23 cellular contexts compared by ENCODE assay signal in the genomic region with DNA sequence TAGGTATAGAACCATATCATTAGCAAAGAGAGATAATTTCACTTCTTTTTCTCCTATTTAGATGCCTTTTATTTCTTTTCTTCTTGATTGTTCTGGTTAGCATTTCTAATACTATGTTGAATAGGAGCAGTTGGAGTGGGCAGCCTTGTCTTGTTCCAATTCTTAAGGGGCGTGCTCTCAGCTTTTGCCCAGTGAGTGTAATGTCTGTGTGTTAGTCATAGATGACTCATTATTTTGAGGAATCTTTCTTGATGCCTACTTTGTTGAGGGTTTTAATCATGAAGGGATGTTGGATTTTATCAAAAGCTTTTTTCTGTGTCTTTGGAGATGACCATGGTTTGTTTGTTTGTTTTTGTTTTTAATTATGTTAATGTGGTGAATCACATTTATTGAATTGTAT.
A peak's percentile ranks its signal among the peaks of the same experiment; 100 is the strongest.
DNase-seq lines count a peak whose midpoint lies in the region; ATAC-seq, FAIRE-seq and TF ChIP-seq lines count a peak whose summit lies in the region.
"Had no signal": no experiment of that assay in that cellular context is flagged by ENCODE, and none has a peak within 500 bp of the region (broad histone marks: within the 10 kb centered on the region; RNA-seq: fewer than 3 reads in every experiment).

No MANE protein-coding gene starts in this region.

- no peak overlapping the region for H3K4me3 Mint-ChIP-seq in activated CD8-positive, alpha-beta T cell treated with anti-CD3 and anti-CD28 coated beads, Interleukin-2, amount 10 ng/mL, durations not matched to agents 7 days and 5 days
- H3K4me3 Mint-ChIP-seq: CD4-positive, alpha-beta memory T cell; endodermal cell; mesothelial cell of epicardium; neural crest cell had no signal

- H3K9ac ChIP-seq in HCT116 (ENCODE audit: low read length) (no peak overlapping the region), SK-N-SH (no peak overlapping the region)

- CTCF ChIA-PET in A549 (lab: Yijun Ruan, JAX) (no interaction called here), HCT116 (lab: Charles Lee) (no interaction called here), SK-N-SH (lab: Yijun Ruan, JAX) (no interaction called here)
- CTCF ChIA-PET in activated CD8-positive, alpha-beta T cell treated with anti-CD3 and anti-CD28 coated beads, Interleukin-2, amount 10 ng/mL, durations not matched to agents 7 days and 5 days (lab: Charles Lee): no interaction called here

- no peak overlapping the region for H3K4me2 ChIP-seq in A549
- peak overlapping the region; percentile 8; the same call in 1 of the 2 replicates for H3K4me2 ChIP-seq in HCT116 (ENCODE audit: low read length)
- H3K4me2 ChIP-seq in SK-N-SH: no peak overlapping the region

- H3K9me3 Mint-ChIP-seq in activated CD8-positive, alpha-beta T cell treated with anti-CD3 and anti-CD28 coated beads, Interleukin-2, amount 10 ng/mL, durations not matched to agents 7 days and 5 days (ENCODE audit: insufficient read depth): no peaks in the 10 kb centered on the region
- H3K9me3 Mint-ChIP-seq: endodermal cell had no signal

- H3K27ac Mint-ChIP-seq in activated CD8-positive, alpha-beta T cell treated with anti-CD3 and anti-CD28 coated beads, Interleukin-2, amount 10 ng/mL, durations not matched to agents 7 days and 5 days: no peak overlapping the region
- H3K27ac Mint-ChIP-seq: CD4-positive, alpha-beta memory T cell; endodermal cell; mesothelial cell of epicardium had no signal

- TF ChIP-seq CTCF in A549 (IDR thresholded peaks at IDR 0.05) (no peak), HCT116 (IDR thresholded peaks at IDR 0.05 in 2 of 3, conservative IDR thresholded peaks at IDR 0.05 in 1 of 3; ENCODE audit: borderline replicate concordance in 1 of 3, insufficient read depth in 1 of 3, low read depth in 2 of 3, low read length in 2 of 3) (no peak), SK-N-SH (IDR thresholded peaks at IDR 0.05) (no peak)

- H3K9me3 ChIP-seq in A549 (no peaks in the 10 kb centered on the region), HCT116 (ENCODE audit: control insufficient read depth in 1 of 2, insufficient read depth in 1 of 2, low read depth in 1 of 2, low read length in 2 of 2) (no peaks in the 10 kb centered on the region), SK-N-SH (no peaks in the 10 kb centered on the region)
- H3K9me3 ChIP-seq: thyroid gland had no signal

- no peak overlapping the region for H3K4me3 ChIP-seq in A549
- no peak overlapping the region for H3K4me3 ChIP-seq in HCT116 (replicated peaks in 1 of 2; ENCODE audit: low read depth in 1 of 2, low read length in 2 of 2)
- no peak overlapping the region for H3K4me3 ChIP-seq in SK-N-SH (ENCODE audit: low read depth in 2 of 2, low read length in 1 of 2)
- H3K4me3 ChIP-seq: SK-N-MC, thyroid gland had no signal

- no peaks in the 10 kb centered on the region for H3K4me1 ChIP-seq in A549
- peaks cover 0 to 9% of the 10 kb centered on the region in 2 experiments; a peak in 2 of 4 replicates for H3K4me1 ChIP-seq in HCT116 (ENCODE audit: control insufficient read depth in 1 of 2, insufficient read depth in 2 of 2, low read length in 2 of 2)
- H3K4me1 ChIP-seq in SK-N-SH (ENCODE audit: control insufficient read depth in 1 of 2, insufficient read depth in 2 of 2, low read depth in 1 of 2, low read length in 1 of 2): no peaks in the 10 kb centered on the region
- H3K4me1 ChIP-seq: thyroid gland had no signal

- H3K36me3 Mint-ChIP-seq in activated CD8-positive, alpha-beta T cell treated with anti-CD3 and anti-CD28 coated beads, Interleukin-2, amount 10 ng/mL, durations not matched to agents 7 days and 5 days (ENCODE audit: low read depth): no peaks in the 10 kb centered on the region
- H3K36me3 Mint-ChIP-seq: CD4-positive, alpha-beta memory T cell; mesothelial cell of epicardium had no signal

- H3K79me2 ChIP-seq in HCT116 (ENCODE audit: insufficient read depth, low read length) (no peaks in the 10 kb centered on the region), SK-N-SH (ENCODE audit: insufficient read depth) (no peaks in the 10 kb centered on the region)

- no peaks in the 10 kb centered on the region for H3K27me3 Mint-ChIP-seq in activated CD8-positive, alpha-beta T cell treated with anti-CD3 and anti-CD28 coated beads, Interleukin-2, amount 10 ng/mL, durations not matched to agents 7 days and 5 days (ENCODE audit: low read depth)
- H3K27me3 Mint-ChIP-seq: CD4-positive, alpha-beta memory T cell had no signal

- no peaks in the 10 kb centered on the region for H3K9me2 ChIP-seq in HCT116 (ENCODE audit: insufficient read depth)
- no peaks in the 10 kb centered on the region for H3K9me2 ChIP-seq in SK-N-SH

- TF ChIP-seq POLR2A in A549 (IDR thresholded peaks at IDR 0.05; ENCODE audit: low read length) (no peak), HCT116 (IDR thresholded peaks at IDR 0.05; ENCODE audit: borderline replicate concordance, extremely low read depth, insufficient read depth, insufficient read length) (no peak)

- intact Hi-C loops in HCT116 (cut with micrococcal nuclease): no loop called here
- intact Hi-C loops in Right ventricle myocardium inferior (cut with DNase I): no loop called here

- 24% methylated on average over 1 of the region's 1 CpG for WGBS in A549 (ENCODE audit: missing lambda C conversion rate)
- 0% methylated on average over 1 of the region's 1 CpG for WGBS in SK-N-SH (ENCODE audit: low lambda C conversion rate)

- BruUV-seq in HCT116 (replicated peaks; lab: Mats Ljungman, UMichigan): no TSS peak

- H3F3A ChIP-seq in SK-N-SH (replicated peaks; ENCODE audit: insufficient read depth): peaks cover 3% of the 10 kb centered on the region

- no peaks in the 10 kb centered on the region for H4K20me1 ChIP-seq in HCT116 (ENCODE audit: insufficient read depth)
- no peaks in the 10 kb centered on the region for H4K20me1 ChIP-seq in SK-N-SH (ENCODE audit: insufficient read depth)

- H3K27ac ChIP-seq in A549 (no peak overlapping the region), HCT116 (ENCODE audit: low read depth, low read length) (no peak overlapping the region), SK-N-SH (ENCODE audit: low read depth in 2 of 2, low read length in 1 of 2) (no peak overlapping the region; a peak in 1 of 4 replicates)
- H3K27ac ChIP-seq: SK-N-MC, thyroid gland had no signal

- POLR2A ChIA-PET in A549 (lab: Yijun Ruan, JAX) (no interaction called here), HCT116 (lab: Charles Lee) (no interaction called here), SK-N-SH (lab: Yijun Ruan, JAX) (no interaction called here)
- POLR2A ChIA-PET in activated CD8-positive, alpha-beta T cell treated with anti-CD3 and anti-CD28 coated beads, Interleukin-2, amount 10 ng/mL, durations not matched to agents 7 days and 5 days (lab: Charles Lee): no interaction called here

- RAD21 ChIA-PET in HCT116 (lab: Charles Lee; ENCODE audit: low non-redundant PET in 1 of 2, low total read pairs in 2 of 2, uncharacterized antibody in 2 of 2, unreplicated experiment in 2 of 2): no interaction called here

- no peaks in the 10 kb centered on the region for H3K4me1 Mint-ChIP-seq in activated CD8-positive, alpha-beta T cell treated with anti-CD3 and anti-CD28 coated beads, Interleukin-2, amount 10 ng/mL, durations not matched to agents 7 days and 5 days (ENCODE audit: low read depth)
- H3K4me1 Mint-ChIP-seq: CD4-positive, alpha-beta memory T cell; mesothelial cell of epicardium; neural crest cell had no signal

- no peak for ATAC-seq in A549
- peak; percentile 67 for ATAC-seq in HCT116
- ATAC-seq in Right ventricle myocardium inferior: no peak
- ATAC-seq in activated CD8-positive, alpha-beta T cell treated with anti-CD3 and anti-CD28 coated beads, Interleukin-2, amount 10 ng/mL, durations not matched to agents 7 days and 5 days: no peak
- ATAC-seq in GM21528 (IDR thresholded peaks at IDR 0.05; ENCODE audit: low FRiP score, unreplicated experiment): no peak
- ATAC-seq: left cardiac atrium had no signal

- DNase-seq in A549 (ENCODE audit: low read depth in 1 of 2, low spot score in 1 of 2) (peak in 1 of 2 experiments; percentile 3), HCT116 (ENCODE audit: low read depth, low spot score) (peak; percentile 27), SK-N-SH (no peak), fibroblast of the conjunctiva (ENCODE audit: low read depth) (peak; percentile 0), Right ventricle myocardium inferior (ENCODE audit: missing footprints) (no peak), amygdala (lab: John Stamatoyannopoulos, UW) (no peak)
- DNase-seq in activated CD8-positive, alpha-beta T cell treated with anti-CD3 and anti-CD28 coated beads, Interleukin-2, amount 10 ng/mL, durations not matched to agents 7 days and 5 days: no peak
- DNase-seq: activated CD4-positive, alpha-beta T cell treated with anti-CD3 and anti-CD28 coated beads for 48 hours; activated CD8-positive, alpha-beta memory T cell treated with anti-CD3 and anti-CD28 coated beads, Interleukin-2, amount 50 U/mL, for 4 hours; activated effector memory CD4-positive, alpha-beta T cell treated with Interleukin-2 at 50 U/mL for 16 hours; CD4-positive, alpha-beta memory T cell; endodermal cell; left cardiac atrium; NCI-H1417 treated with DMSO at 0.1 percent for 48 hours; NCI-H2171; NCI-H748 treated with DMSO at 0.1 percent for 48 hours; T1000; thyroid gland had no signal

- H3K36me3 ChIP-seq in HCT116 (ENCODE audit: control insufficient read depth in 1 of 2, insufficient read depth in 2 of 2, low read length in 2 of 2) (no peaks in the 10 kb centered on the region), SK-N-SH (replicated peaks in 1 of 2; ENCODE audit: control insufficient read depth in 1 of 2, insufficient read depth in 2 of 2, low read length in 1 of 2) (no peaks in the 10 kb centered on the region)
- H3K36me3 ChIP-seq: thyroid gland had no signal

- no peak for TF ChIP-seq RAD21 in A549 (conservative IDR thresholded peaks at IDR 0.05 in 1 of 2, IDR thresholded peaks at IDR 0.05 in 1 of 2)
- TF ChIP-seq RAD21 in HCT116 (IDR thresholded peaks at IDR 0.05; ENCODE audit: low read depth): no peak
- TF ChIP-seq RAD21 in SK-N-SH (IDR thresholded peaks at IDR 0.05; ENCODE audit: low read length): no peak

- H2AFZ ChIP-seq in HCT116 (ENCODE audit: low read depth, low read length, poor library complexity, severe bottlenecking): peak overlapping the region; percentile 74
- H2AFZ ChIP-seq in SK-N-SH (ENCODE audit: low read depth): no peak overlapping the region; the same call in 1 of the 2 replicates

- H3K27me3 ChIP-seq in HCT116 (ENCODE audit: insufficient read depth, low read length) (no peaks in the 10 kb centered on the region), SK-N-SH (ENCODE audit: insufficient read depth) (no peaks in the 10 kb centered on the region)
- H3K27me3 ChIP-seq: thyroid gland had no signal

- no peak for TF ChIP-seq EP300 in A549 (IDR thresholded peaks at IDR 0.05)
- TF ChIP-seq EP300 in SK-N-SH (IDR thresholded peaks at IDR 0.05; ENCODE audit: borderline replicate concordance in 1 of 2, low read depth in 1 of 2, low read length in 1 of 2): no peak

- FAIRE-seq in A549 (lab: Jason Lieb, UNC): peak; percentile 39
- FAIRE-seq: GM19239 had no signal

TF ChIP-seq in A549, 52 proteins besides CTCF, POLR2A, EP300 and RAD21 (continues in another document):
- no peak for TF ChIP-seq FOSL2 (IDR thresholded peaks at IDR 0.05)
- peak; percentile 43; the same call in 1 of the 2 replicates for TF ChIP-seq FOSL2 (CRISPR knock-in tag; IDR thresholded peaks at IDR 0.05)

TF ChIP-seq in HCT116, 20 proteins besides CTCF, POLR2A, EP300 and RAD21 (continues in another document):
- 0 out of 2 replicates have a peak, but pooled peaks have one; percentile 16 for TF ChIP-seq SP1 (IDR thresholded peaks at IDR 0.05; ENCODE audit: low read depth)

TF ChIP-seq in SK-N-SH, 30 proteins besides CTCF, POLR2A, EP300 and RAD21 (continues in another document):
- no peak for TF ChIP-seq FOXM1 (IDR thresholded peaks at IDR 0.05; ENCODE audit: low read depth)

Comparison
In these comparisons a context has a peak if more than half of its experiments do, and no peak if none do; other contexts are left out.
1. DNase-seq: peak in HCT116 (single experiment) and fibroblast of the conjunctiva (single experiment); none in SK-N-SH (single experiment), Right ventricle myocardium inferior (single experiment), activated CD8-positive, alpha-beta T cell treated with anti-CD3 and anti-CD28 coated beads, Interleukin-2, amount 10 ng/mL, durations not matched to agents 7 days and 5 days (single experiment) and amygdala (0 of 56).